8 cellular contexts compared by ENCODE assay signal in the genomic region with DNA sequence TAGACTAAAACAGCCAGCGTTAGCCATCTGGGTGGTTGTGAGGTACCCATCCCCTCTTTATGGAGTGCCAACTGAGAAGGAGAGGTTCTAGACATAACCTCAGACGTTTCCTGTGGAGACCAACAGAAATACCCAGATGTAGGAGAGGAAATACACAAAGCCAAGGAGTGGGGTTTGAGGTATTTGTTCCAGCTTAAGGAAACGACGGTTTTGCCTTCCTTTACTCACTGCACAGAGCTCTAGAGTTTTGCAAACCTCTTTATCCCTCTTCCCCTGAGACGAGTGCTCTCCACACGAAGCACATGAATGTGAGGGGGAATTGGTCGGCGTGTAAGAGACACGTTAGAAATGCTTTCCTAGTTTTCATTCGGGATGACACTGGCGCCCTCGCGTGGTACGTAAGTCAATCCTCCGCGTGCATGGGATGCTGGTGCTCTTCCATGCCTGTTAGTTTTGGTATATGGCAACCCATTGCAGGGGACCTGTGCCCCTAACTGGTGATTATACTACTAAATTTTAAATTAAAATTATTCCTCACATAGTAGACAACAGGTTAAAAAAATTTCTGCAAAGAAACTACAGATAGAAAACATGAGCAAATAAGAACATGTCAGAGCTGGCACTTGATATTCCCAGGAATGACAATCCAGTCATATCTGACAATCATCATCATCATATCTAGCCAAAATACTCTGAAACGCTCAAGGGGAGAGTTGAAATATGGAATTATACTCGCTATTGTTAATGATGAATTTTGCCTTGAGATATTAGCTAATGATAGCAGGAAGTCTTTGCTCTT.
A peak's percentile ranks its signal among the peaks of the same experiment; 100 is the strongest.
DNase-seq lines count a peak whose midpoint lies in the region; ATAC-seq and TF ChIP-seq lines count a peak whose summit lies in the region.

No MANE protein-coding gene starts in this region.

- H3K36me3 ChIP-seq in NT2/D1 (ENCODE audit: insufficient read depth, insufficient read length, low read length) (no peaks in the 10 kb centered on the region), prostate gland (no peaks in the 10 kb centered on the region)

- H3K4me3 ChIP-seq in NT2/D1 (ENCODE audit: insufficient read length, low read depth) (no peak overlapping the region), prostate gland (no peak overlapping the region)

- H3K36me3 Mint-ChIP-seq in activated naive CD8-positive, alpha-beta T cell treated with anti-CD3 and anti-CD28 coated beads, Interleukin-2, amount 10 ng/mL, durations not matched to agents 7 days and 5 days: no peaks in the 10 kb centered on the region

- intact Hi-C loops in left cardiac atrium (cut with DNase I) (loop anchor here (5.0 to 10.0 kb wide), 3 partner anchors 122 to 376 kb away; partner anchors contain the start of gene PPM1H (in 1 of the 2)), prostate gland (cut with DNase I) (loop anchor here (10.0 kb wide), 1 partner anchor 252 kb away; no protein-coding TSS in a partner anchor)

- no peak overlapping the region for H3K27ac Mint-ChIP-seq in activated naive CD8-positive, alpha-beta T cell treated with anti-CD3 and anti-CD28 coated beads, Interleukin-2, amount 10 ng/mL, durations not matched to agents 7 days and 5 days

- ATAC-seq in activated naive CD8-positive, alpha-beta T cell treated with anti-CD3 and anti-CD28 coated beads, Interleukin-2, amount 10 ng/mL, durations not matched to agents 7 days and 5 days (ENCODE audit: low read depth): peak; percentile 72
- ATAC-seq in left cardiac atrium: peak; percentile 70 to 77

- peak overlapping the region; percentile 53 for H3K4me3 Mint-ChIP-seq in activated naive CD8-positive, alpha-beta T cell treated with anti-CD3 and anti-CD28 coated beads, Interleukin-2, amount 10 ng/mL, durations not matched to agents 7 days and 5 days

- peaks cover 3% of the 10 kb centered on the region for H3K4me1 ChIP-seq in NT2/D1 (ENCODE audit: insufficient read depth, insufficient read length)
- no peaks in the 10 kb centered on the region for H3K4me1 ChIP-seq in prostate gland (replicated peaks)

- H3K9me3 ChIP-seq in NT2/D1 (ENCODE audit: insufficient read depth, low read length) (no peaks in the 10 kb centered on the region), prostate gland (no peaks in the 10 kb centered on the region)

- TF ChIP-seq CTCF in GM10266 (IDR thresholded peaks at IDR 0.05; ENCODE audit: control insufficient read depth, insufficient read depth, low read depth, missing control alignments) (peak; percentile 83), prostate gland (IDR thresholded peaks at IDR 0.05) (peak; percentile 18 to 42 (median 28))

- H3K9me3 Mint-ChIP-seq in activated naive CD8-positive, alpha-beta T cell treated with anti-CD3 and anti-CD28 coated beads, Interleukin-2, amount 10 ng/mL, durations not matched to agents 7 days and 5 days: no peaks in the 10 kb centered on the region

- DNase-seq in GM10266 (ENCODE audit: extremely low spot score): peak; percentile 59
- peak; percentile 63 for DNase-seq in HCEC 1CT
- peak; percentile 62 for DNase-seq in NT2/D1 (ENCODE audit: low read depth, low spot score)
- peak; percentile 42 for DNase-seq in activated naive CD8-positive, alpha-beta T cell treated with anti-CD3 and anti-CD28 coated beads, Interleukin-2, amount 10 ng/mL, durations not matched to agents 7 days and 5 days
- DNase-seq in left cardiac atrium: peak; percentile 81
- peak; percentile 31 for DNase-seq in prostate gland (ENCODE audit: low spot score)
- no peak for DNase-seq in NCI-H1092 (lab: John Stamatoyannopoulos, UW)
- no peak for DNase-seq in mesenteric fat pad (ENCODE audit: low spot score)

- H3K4me1 Mint-ChIP-seq in activated naive CD8-positive, alpha-beta T cell treated with anti-CD3 and anti-CD28 coated beads, Interleukin-2, amount 10 ng/mL, durations not matched to agents 7 days and 5 days: peaks cover 24% of the 10 kb centered on the region

- H3K9ac ChIP-seq in NT2/D1 (ENCODE audit: insufficient read length, low read depth): no peak overlapping the region

- WGBS in prostate gland: 18% methylated on average over 18 of the region's 18 CpGs

- no peaks in the 10 kb centered on the region for H3K27me3 ChIP-seq in NT2/D1 (ENCODE audit: insufficient read depth, insufficient read length)
- H3K27me3 ChIP-seq in prostate gland (replicated peaks; ENCODE audit: insufficient read depth): no peaks in the 10 kb centered on the region

- POLR2A ChIA-PET in activated naive CD8-positive, alpha-beta T cell treated with anti-CD3 and anti-CD28 coated beads, Interleukin-2, amount 10 ng/mL, durations not matched to agents 7 days and 5 days (lab: Charles Lee): no interaction called here

- TF ChIP-seq POLR2A in prostate gland (IDR thresholded peaks at IDR 0.05): no peak

- H3K27me3 Mint-ChIP-seq in activated naive CD8-positive, alpha-beta T cell treated with anti-CD3 and anti-CD28 coated beads, Interleukin-2, amount 10 ng/mL, durations not matched to agents 7 days and 5 days: peaks cover 26% of the 10 kb centered on the region

- no peak overlapping the region for H3K27ac ChIP-seq in prostate gland

Comparison
In these comparisons a context has a peak if more than half of its experiments do, and no peak if none do; other contexts are left out.
1. DNase-seq: peak in GM10266 (single experiment), HCEC 1CT (single experiment), NT2/D1 (single experiment), activated naive CD8-positive, alpha-beta T cell treated with anti-CD3 and anti-CD28 coated beads, Interleukin-2, amount 10 ng/mL, durations not matched to agents 7 days and 5 days (single experiment), left cardiac atrium (single experiment) and prostate gland (single experiment); none in NCI-H1092 (single experiment) and mesenteric fat pad (single experiment).